9 cellular contexts compared by ENCODE assay signal in the genomic region with DNA sequence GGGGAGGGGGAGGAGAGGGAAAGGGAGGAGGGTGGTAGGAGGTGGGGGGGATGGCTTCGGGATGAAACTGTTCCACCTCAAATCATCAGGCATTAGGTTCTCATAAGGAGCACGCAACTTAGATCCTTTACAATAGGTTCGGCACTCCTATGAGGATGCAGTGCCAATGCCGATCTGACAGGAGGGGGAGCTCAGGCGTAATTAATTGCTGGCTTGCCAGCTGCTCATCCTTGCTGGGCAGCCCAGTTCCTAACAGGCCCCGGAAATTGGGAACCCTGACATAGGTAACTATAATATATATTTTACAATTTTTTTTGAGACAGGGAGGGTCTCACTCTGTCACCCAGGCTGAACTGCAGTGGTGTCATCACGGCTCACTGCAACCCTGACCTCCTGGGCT.
DNase-seq lines count a peak whose midpoint lies in the region; ATAC-seq and TF ChIP-seq lines count a peak whose summit lies in the region.
"Had no signal": no experiment of that assay in that cellular context is flagged by ENCODE, and none has a peak within 500 bp of the region (broad histone marks: within the 10 kb centered on the region; RNA-seq: fewer than 3 reads in every experiment).

No MANE protein-coding gene starts in this region.

- H3K4me1 ChIP-seq in GM23338 (ENCODE audit: insufficient read depth) = no peaks in the 10 kb centered on the region
- H3K4me1 ChIP-seq: esophagus squamous epithelium had no signal

- H3K27ac Mint-ChIP-seq in GM23338 = no peak overlapping the region

- H3K4me2 ChIP-seq in GM23338 = no peak overlapping the region

- H3K9me3 Mint-ChIP-seq in GM23338 = no peaks in the 10 kb centered on the region

- ATAC-seq in GM23338 = peak; percentile 90
- ATAC-seq in HG03460 (IDR thresholded peaks at IDR 0.05; ENCODE audit: unreplicated experiment) = no peak
- ATAC-seq in HG02678 (IDR thresholded peaks at IDR 0.05; ENCODE audit: unreplicated experiment) = no peak

- peaks cover 9% of the 10 kb centered on the region for H3K27me3 Mint-ChIP-seq in GM23338 (ENCODE audit: insufficient read depth, low read depth, poor library complexity)

- H3K36me3 Mint-ChIP-seq in GM23338 (ENCODE audit: low read depth) = no peaks in the 10 kb centered on the region

- no peaks in the 10 kb centered on the region for H3F3A ChIP-seq in GM23338 (replicated peaks; ENCODE audit: low read depth)

- H2AFZ ChIP-seq in GM23338 = no peak overlapping the region

- H3K9me2 ChIP-seq in GM23338 (ENCODE audit: insufficient read depth) = no peaks in the 10 kb centered on the region

- TF ChIP-seq CTCF in AG09309 (IDR thresholded peaks at IDR 0.05; ENCODE audit: control insufficient read depth, insufficient read depth, low read depth, low read length, missing control alignments) (peak; percentile 6), GM23338 (conservative IDR thresholded peaks at IDR 0.05; ENCODE audit: low read depth in 2 of 2) (peak; percentile 60 to 84), kidney epithelial cell (IDR thresholded peaks at IDR 0.05; ENCODE audit: insufficient read depth, low read length, poor library complexity, severe bottlenecking) (peak; percentile 39)

- no peak overlapping the region for H3K4me3 Mint-ChIP-seq in GM23338

- H3K4me1 Mint-ChIP-seq in GM23338 = peaks cover 4% of the 10 kb centered on the region; the same call in 2 of the 3 replicates

- H3K27me3 ChIP-seq in GM23338 (ENCODE audit: insufficient read depth) (no peaks in the 10 kb centered on the region), kidney epithelial cell (ENCODE audit: control insufficient read depth, insufficient read depth, low read length) (peaks cover 36% of the 10 kb centered on the region)

- H4K20me1 ChIP-seq in GM23338 (replicated peaks; ENCODE audit: insufficient read depth) = no peaks in the 10 kb centered on the region

- no peak overlapping the region for H3K27ac ChIP-seq in GM23338 (ENCODE audit: low read depth)
- H3K27ac ChIP-seq: esophagus squamous epithelium had no signal

- H3K79me2 ChIP-seq in GM23338 (replicated peaks; ENCODE audit: insufficient read depth) = no peaks in the 10 kb centered on the region

- DNase-seq in AG09309 (ENCODE audit: low read depth) (no peak), GM23338 (ENCODE audit: low spot score) (peak; percentile 67), UCSD-AML1 (lab: John Stamatoyannopoulos, UW; ENCODE audit: unreplicated experiment) (peak; percentile 19), kidney epithelial cell (ENCODE audit: low read depth) (no peak), foreskin melanocyte (no peak), NCI-H345 treated with DMSO at 0.1 percent for 48 hours (lab: John Stamatoyannopoulos, UW; ENCODE audit: unreplicated experiment) (no peak)
- DNase-seq: esophagus squamous epithelium had no signal

- H3K36me3 ChIP-seq in GM23338 (ENCODE audit: insufficient read depth) = no peaks in the 10 kb centered on the region
- no peaks in the 10 kb centered on the region for H3K36me3 ChIP-seq in kidney epithelial cell (ENCODE audit: control insufficient read depth, insufficient read depth, low read length)
- H3K36me3 ChIP-seq: esophagus squamous epithelium had no signal

- H3K4me3 ChIP-seq in AG09309 (ENCODE audit: control insufficient read depth, low read depth, low read length) (no peak overlapping the region), GM23338 (no peak overlapping the region), kidney epithelial cell (ENCODE audit: low read depth, low read length) (no peak overlapping the region)
- H3K4me3 ChIP-seq: esophagus squamous epithelium had no signal

TF ChIP-seq in GM23338, 12 proteins besides CTCF, POLR2A, EP300 and RAD21 (continues in another document):
- no peak for TF ChIP-seq STAT1 (IDR thresholded peaks at IDR 0.05; ENCODE audit: unreplicated experiment)
- no peak for TF ChIP-seq ZNF114 (CRISPR knock-in tag; IDR thresholded peaks at IDR 0.05)
- no peak for TF ChIP-seq POLR2AphosphoS5 (IDR thresholded peaks at IDR 0.05; ENCODE audit: low read depth)
- no peak for TF ChIP-seq EZH2phosphoT487 (IDR thresholded peaks at IDR 0.05; ENCODE audit: unreplicated experiment)
- TF ChIP-seq, protein P1, sequence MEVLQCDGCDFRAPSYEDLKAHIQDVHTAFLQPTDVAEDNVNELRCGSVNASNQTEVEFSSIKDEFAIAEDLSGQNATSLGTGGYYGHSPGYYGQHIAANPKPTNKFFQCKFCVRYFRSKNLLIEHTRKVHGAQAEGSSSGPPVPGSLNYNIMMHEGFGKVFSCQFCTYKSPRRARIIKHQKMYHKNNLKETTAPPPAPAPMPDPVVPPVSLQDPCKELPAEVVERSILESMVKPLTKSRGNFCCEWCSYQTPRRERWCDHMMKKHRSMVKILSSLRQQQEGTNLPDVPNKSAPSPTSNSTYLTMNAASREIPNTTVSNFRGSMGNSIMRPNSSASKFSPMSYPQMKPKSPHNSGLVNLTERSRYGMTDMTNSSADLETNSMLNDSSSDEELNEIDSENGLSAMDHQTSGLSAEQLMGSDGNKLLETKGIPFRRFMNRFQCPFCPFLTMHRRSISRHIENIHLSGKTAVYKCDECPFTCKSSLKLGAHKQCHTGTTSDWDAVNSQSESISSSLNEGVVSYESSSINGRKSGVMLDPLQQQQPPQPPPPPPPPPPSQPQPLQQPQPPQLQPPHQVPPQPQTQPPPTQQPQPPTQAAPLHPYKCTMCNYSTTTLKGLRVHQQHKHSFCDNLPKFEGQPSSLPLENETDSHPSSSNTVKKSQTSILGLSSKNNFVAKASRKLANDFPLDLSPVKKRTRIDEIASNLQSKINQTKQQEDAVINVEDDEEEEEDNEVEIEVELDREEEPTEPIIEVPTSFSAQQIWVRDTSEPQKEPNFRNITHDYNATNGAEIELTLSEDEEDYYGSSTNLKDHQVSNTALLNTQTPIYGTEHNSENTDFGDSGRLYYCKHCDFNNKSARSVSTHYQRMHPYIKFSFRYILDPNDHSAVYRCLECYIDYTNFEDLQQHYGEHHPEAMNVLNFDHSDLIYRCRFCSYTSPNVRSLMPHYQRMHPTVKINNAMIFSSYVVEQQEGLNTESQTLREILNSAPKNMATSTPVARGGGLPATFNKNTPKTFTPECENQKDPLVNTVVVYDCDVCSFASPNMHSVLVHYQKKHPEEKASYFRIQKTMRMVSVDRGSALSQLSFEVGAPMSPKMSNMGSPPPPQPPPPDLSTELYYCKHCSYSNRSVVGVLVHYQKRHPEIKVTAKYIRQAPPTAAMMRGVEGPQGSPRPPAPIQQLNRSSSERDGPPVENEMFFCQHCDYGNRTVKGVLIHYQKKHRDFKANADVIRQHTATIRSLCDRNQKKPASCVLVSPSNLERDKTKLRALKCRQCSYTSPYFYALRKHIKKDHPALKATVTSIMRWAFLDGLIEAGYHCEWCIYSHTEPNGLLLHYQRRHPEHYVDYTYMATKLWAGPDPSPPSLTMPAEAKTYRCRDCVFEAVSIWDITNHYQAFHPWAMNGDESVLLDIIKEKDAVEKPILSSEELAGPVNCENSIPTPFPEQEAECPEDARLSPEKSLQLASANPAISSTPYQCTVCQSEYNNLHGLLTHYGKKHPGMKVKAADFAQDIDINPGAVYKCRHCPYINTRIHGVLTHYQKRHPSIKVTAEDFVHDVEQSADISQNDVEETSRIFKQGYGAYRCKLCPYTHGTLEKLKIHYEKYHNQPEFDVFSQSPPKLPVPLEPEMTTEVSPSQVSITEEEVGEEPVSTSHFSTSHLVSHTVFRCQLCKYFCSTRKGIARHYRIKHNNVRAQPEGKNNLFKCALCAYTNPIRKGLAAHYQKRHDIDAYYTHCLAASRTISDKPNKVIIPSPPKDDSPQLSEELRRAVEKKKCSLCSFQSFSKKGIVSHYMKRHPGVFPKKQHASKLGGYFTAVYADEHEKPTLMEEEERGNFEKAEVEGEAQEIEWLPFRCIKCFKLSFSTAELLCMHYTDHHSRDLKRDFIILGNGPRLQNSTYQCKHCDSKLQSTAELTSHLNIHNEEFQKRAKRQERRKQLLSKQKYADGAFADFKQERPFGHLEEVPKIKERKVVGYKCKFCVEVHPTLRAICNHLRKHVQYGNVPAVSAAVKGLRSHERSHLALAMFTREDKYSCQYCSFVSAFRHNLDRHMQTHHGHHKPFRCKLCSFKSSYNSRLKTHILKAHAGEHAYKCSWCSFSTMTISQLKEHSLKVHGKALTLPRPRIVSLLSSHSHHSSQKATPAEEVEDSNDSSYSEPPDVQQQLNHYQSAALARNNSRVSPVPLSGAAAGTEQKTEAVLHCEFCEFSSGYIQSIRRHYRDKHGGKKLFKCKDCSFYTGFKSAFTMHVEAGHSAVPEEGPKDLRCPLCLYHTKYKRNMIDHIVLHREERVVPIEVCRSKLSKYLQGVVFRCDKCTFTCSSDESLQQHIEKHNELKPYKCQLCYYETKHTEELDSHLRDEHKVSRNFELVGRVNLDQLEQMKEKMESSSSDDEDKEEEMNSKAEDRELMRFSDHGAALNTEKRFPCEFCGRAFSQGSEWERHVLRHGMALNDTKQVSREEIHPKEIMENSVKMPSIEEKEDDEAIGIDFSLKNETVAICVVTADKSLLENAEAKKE (CRISPR knock-in tag; IDR thresholded peaks at IDR 0.05) = no peak
- TF ChIP-seq, protein P2, sequence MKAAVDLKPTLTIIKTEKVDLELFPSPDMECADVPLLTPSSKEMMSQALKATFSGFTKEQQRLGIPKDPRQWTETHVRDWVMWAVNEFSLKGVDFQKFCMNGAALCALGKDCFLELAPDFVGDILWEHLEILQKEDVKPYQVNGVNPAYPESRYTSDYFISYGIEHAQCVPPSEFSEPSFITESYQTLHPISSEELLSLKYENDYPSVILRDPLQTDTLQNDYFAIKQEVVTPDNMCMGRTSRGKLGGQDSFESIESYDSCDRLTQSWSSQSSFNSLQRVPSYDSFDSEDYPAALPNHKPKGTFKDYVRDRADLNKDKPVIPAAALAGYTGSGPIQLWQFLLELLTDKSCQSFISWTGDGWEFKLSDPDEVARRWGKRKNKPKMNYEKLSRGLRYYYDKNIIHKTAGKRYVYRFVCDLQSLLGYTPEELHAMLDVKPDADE (IDR thresholded peaks at IDR 0.05) = no peak
- TF ChIP-seq JUNB (IDR thresholded peaks at IDR 0.05; ENCODE audit: unreplicated experiment) = no peak
- TF ChIP-seq CREB1 (CRISPR knock-in tag; IDR thresholded peaks at IDR 0.05; ENCODE audit: low read depth) = no peak
- no peak for TF ChIP-seq NANOG (IDR thresholded peaks at IDR 0.05; ENCODE audit: borderline replicate concordance)
- no peak for TF ChIP-seq EZH2 (IDR thresholded peaks at IDR 0.05; ENCODE audit: low read depth, unreplicated experiment)
- TF ChIP-seq ZNF331 (CRISPR knock-in tag; IDR thresholded peaks at IDR 0.05; ENCODE audit: low read depth) = no peak

Comparison
In these comparisons a context has a peak if more than half of its experiments do, and no peak if none do; other contexts are left out.
1. DNase-seq: peak in GM23338 (single experiment) and UCSD-AML1 (single experiment); none in AG09309 (single experiment), kidney epithelial cell (single experiment), foreskin melanocyte (single experiment) and NCI-H345 treated with DMSO at 0.1 percent for 48 hours (single experiment).
2. CTCF ChIP-seq: peak in every context shown above with its lines; median percentile 72 in GM23338; 39 in kidney epithelial cell; 6 in AG09309.